1 cellular context compared by ENCODE assay signal in the genomic region with DNA sequence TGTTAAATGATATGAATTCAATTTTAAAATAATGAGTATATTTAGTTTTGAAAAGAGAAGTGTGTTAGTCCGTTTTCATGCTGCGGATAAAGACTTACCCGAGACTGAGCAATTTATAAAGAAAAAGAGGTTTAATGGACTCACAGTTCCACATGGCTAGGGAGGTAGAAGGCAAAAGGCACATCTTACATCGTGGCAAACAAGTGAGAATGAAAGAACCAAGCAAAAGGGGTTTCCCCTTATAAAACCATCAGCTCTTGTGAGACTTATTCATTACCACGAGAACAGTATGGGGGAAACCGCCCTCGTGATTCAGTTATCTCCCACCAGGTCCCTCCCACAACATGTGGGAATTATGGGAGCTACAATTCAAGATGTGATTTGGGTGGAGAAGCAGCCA. TPM values are rescaled to one million over a fixed set of nuclear protein-coding genes. Genes with fewer than 3 reads are reported as not detected.
"Had no signal": no experiment of that assay in that cellular context is flagged by ENCODE, and none has a peak within 500 bp of the region (broad histone marks: within the 10 kb centered on the region; RNA-seq: fewer than 3 reads in every experiment).

No MANE protein-coding gene starts in this region.

RNA-seq across cellular contexts. Expression of a gene that starts 51.8 kb away (rescaled TPM):
- total RNA-seq: OCI-LY7 had no signal
